Comparison of ENCODE assay signal across 14 cellular contexts in the genomic region with DNA sequence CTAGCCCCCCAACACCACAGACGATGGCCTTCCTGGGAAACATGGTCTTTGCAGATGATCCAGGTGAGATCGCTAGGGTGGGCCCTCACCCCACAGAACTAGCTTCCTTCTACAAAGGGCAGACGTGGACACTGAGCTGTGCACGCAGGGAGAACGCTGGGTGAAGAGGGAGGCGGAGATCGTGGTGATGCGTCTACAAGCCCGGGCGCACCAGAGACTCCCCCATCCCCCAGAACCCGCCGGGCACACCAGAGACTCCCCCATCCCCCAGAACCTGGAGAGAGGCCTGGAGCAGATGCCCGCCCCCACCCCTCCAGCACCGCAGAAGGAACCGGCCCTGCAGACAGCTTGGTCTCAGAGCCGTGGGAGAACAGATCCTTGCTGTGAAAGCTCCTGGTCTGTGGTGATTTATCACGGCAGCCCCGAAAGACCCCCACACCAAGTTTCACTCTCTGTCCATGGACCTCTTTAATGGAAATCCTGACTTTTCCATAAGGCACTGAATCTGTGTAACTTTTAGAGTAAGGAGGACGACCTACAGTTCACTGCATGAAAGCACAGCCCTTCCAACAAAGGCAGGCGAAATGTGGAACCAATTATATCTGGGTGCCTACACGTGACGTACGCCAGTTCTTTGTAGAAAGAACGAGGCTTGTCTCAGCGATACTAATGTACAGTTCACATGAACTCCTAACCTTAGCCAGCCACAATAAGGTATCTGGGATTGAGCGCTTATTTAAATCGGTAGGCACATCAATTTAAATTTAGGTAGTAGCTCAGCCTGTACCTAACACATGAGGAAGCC.
DNase-seq lines count a peak whose midpoint lies in the region; ATAC-seq, FAIRE-seq and TF ChIP-seq lines count a peak whose summit lies in the region.
"Had no signal": no experiment of that assay in that cellular context is flagged by ENCODE, and none has a peak within 500 bp of the region (broad histone marks: within the 10 kb centered on the region; RNA-seq: fewer than 3 reads in every experiment).

No MANE protein-coding gene starts in this region.

- H3K27ac ChIP-seq in kidney (ENCODE audit: low read depth in 2 of 2, low read length in 2 of 2) (no peak overlapping the region), gastroesophageal sphincter (no peak overlapping the region)
- H3K27ac ChIP-seq: ascending aorta, parathyroid adenoma, thoracic aorta had no signal

- no peak for FAIRE-seq in kidney (lab: Jason Lieb, UNC)

- H3K4me3 ChIP-seq in AG04449 (ENCODE audit: low read depth, low read length) (peak overlapping the region; percentile 6; the same call in 1 of the 2 replicates), kidney (ENCODE audit: low read length in 2 of 2) (no peak overlapping the region), gastroesophageal sphincter (no peak overlapping the region)
- H3K4me3 ChIP-seq: ascending aorta, thoracic aorta had no signal

- WGBS in gastroesophageal sphincter (ENCODE audit: low coverage in 1 of 2), 2 donors, result 50 to 75% methylated on average over 1 to 9 of the region's 27 CpGs

- no peak overlapping the region for H3K9ac ChIP-seq in kidney (ENCODE audit: low read length in 2 of 2)
- H3K9ac ChIP-seq: parathyroid adenoma had no signal

- peak; percentile 34 for DNase-seq in AG04449 (ENCODE audit: low read depth, low spot score)
- DNase-seq in GM04504 (ENCODE audit: low read depth), result peak; percentile 48
- no peak for DNase-seq in activated naive CD8-positive, alpha-beta T cell treated with anti-CD3 and anti-CD28 coated beads, Interleukin-2, amount 10 ng/mL, durations not matched to agents 7 days and 5 days
- DNase-seq in kidney, result peak; percentile 38
- no peak for DNase-seq in omental fat pad (ENCODE audit: low spot score)
- DNase-seq in inferior parietal cortex (ENCODE audit: extremely low spot score), result no peak
- DNase-seq: activated CD4-positive, alpha-beta T cell treated with anti-CD3 and anti-CD28 coated beads, Interleukin-2, amount 50 U/mL, for 1 hour; stimulated activated CD4-positive, alpha-beta T cell treated with anti-CD3 and anti-CD28 coated beads, Interleukin-4, amount 100 ng/mL, for 4 hours had no signal

- H3K27me3 ChIP-seq in gastroesophageal sphincter, result no peaks in the 10 kb centered on the region
- H3K27me3 ChIP-seq: ascending aorta had no signal

- H3K4me1 ChIP-seq in kidney (ENCODE audit: control insufficient read depth in 1 of 2, insufficient read depth in 1 of 2, low read depth in 1 of 2, low read length in 2 of 2) (peaks cover 20 to 24% of the 10 kb centered on the region in 2 donors), gastroesophageal sphincter (peaks cover 0 to 85% (median 24%) of the 10 kb centered on the region in 3 donors)

- POLR2A ChIA-PET in AG04449 (lab: Yijun Ruan, JAX), result interaction anchor here (1.1 kb wide), 1 partner anchor 12 kb away, joined by 3 read pairs; no protein-coding TSS in a partner anchor
- POLR2A ChIA-PET in activated naive CD8-positive, alpha-beta T cell treated with anti-CD3 and anti-CD28 coated beads, Interleukin-2, amount 10 ng/mL, durations not matched to agents 7 days and 5 days (lab: Charles Lee), result interaction anchor here (0.7 kb wide), 1 partner anchor 82 kb away, joined by 3 read pairs; no protein-coding TSS in a partner anchor

- H3K4me3 Mint-ChIP-seq in activated naive CD8-positive, alpha-beta T cell treated with anti-CD3 and anti-CD28 coated beads, Interleukin-2, amount 10 ng/mL, durations not matched to agents 7 days and 5 days, result no peak overlapping the region
- H3K4me3 Mint-ChIP-seq: CD14-positive monocyte had no signal

- no peak for ATAC-seq in activated naive CD8-positive, alpha-beta T cell treated with anti-CD3 and anti-CD28 coated beads, Interleukin-2, amount 10 ng/mL, durations not matched to agents 7 days and 5 days (ENCODE audit: low read depth)
- no peak for ATAC-seq in omental fat pad (ENCODE audit: low FRiP score)
- ATAC-seq in GM19328 (IDR thresholded peaks at IDR 0.05; ENCODE audit: unreplicated experiment), result no peak
- ATAC-seq in gastroesophageal sphincter, result no peak

- H3K27me3 Mint-ChIP-seq in activated naive CD8-positive, alpha-beta T cell treated with anti-CD3 and anti-CD28 coated beads, Interleukin-2, amount 10 ng/mL, durations not matched to agents 7 days and 5 days, result no peaks in the 10 kb centered on the region

- TF ChIP-seq EP300 in gastroesophageal sphincter (IDR thresholded peaks at IDR 0.05), result no peak

- CTCF ChIA-PET in AG04449 (lab: Yijun Ruan, JAX), result no interaction called here

- H3K36me3 Mint-ChIP-seq in activated naive CD8-positive, alpha-beta T cell treated with anti-CD3 and anti-CD28 coated beads, Interleukin-2, amount 10 ng/mL, durations not matched to agents 7 days and 5 days, result peaks cover 2% of the 10 kb centered on the region

- no peaks in the 10 kb centered on the region for H3K9me3 Mint-ChIP-seq in activated naive CD8-positive, alpha-beta T cell treated with anti-CD3 and anti-CD28 coated beads, Interleukin-2, amount 10 ng/mL, durations not matched to agents 7 days and 5 days
- H3K9me3 Mint-ChIP-seq: CD14-positive monocyte had no signal

- intact Hi-C loops in kidney (cut with DNase I), result no loop called here

- TF ChIP-seq POLR2A in gastroesophageal sphincter (IDR thresholded peaks at IDR 0.05), result no peak

- peaks cover 47% of the 10 kb centered on the region for H3K4me1 Mint-ChIP-seq in activated naive CD8-positive, alpha-beta T cell treated with anti-CD3 and anti-CD28 coated beads, Interleukin-2, amount 10 ng/mL, durations not matched to agents 7 days and 5 days

- no peak for TF ChIP-seq CTCF in AG04449 (IDR thresholded peaks at IDR 0.05; ENCODE audit: insufficient read depth, low read length, missing control alignments)
- TF ChIP-seq CTCF in kidney (IDR thresholded peaks at IDR 0.05; ENCODE audit: borderline replicate concordance, extremely low read depth, insufficient read depth), result no peak
- TF ChIP-seq CTCF in omental fat pad (IDR thresholded peaks at IDR 0.05), result no peak
- no peak for TF ChIP-seq CTCF in gastroesophageal sphincter (IDR thresholded peaks at IDR 0.05)

- peak overlapping the region; percentile 67 for H3K27ac Mint-ChIP-seq in activated naive CD8-positive, alpha-beta T cell treated with anti-CD3 and anti-CD28 coated beads, Interleukin-2, amount 10 ng/mL, durations not matched to agents 7 days and 5 days

- H3K9me3 ChIP-seq in kidney (ENCODE audit: control insufficient read depth in 1 of 2, low read length in 2 of 2) (no peaks in the 10 kb centered on the region), gastroesophageal sphincter (no peaks in the 10 kb centered on the region)
- H3K9me3 ChIP-seq: ascending aorta, thoracic aorta had no signal

- H3K36me3 ChIP-seq in kidney (ENCODE audit: control insufficient read depth in 1 of 2, insufficient read depth in 2 of 2, low read length in 2 of 2) (no peaks in the 10 kb centered on the region), gastroesophageal sphincter (no peaks in the 10 kb centered on the region)
- H3K36me3 ChIP-seq: ascending aorta, thoracic aorta had no signal

Comparison
In these comparisons a context has a peak if more than half of its experiments do, and no peak if none do; other contexts are left out.
1. DNase-seq: peak in AG04449 (single experiment), GM04504 (single experiment) and kidney (single experiment); none in activated naive CD8-positive, alpha-beta T cell treated with anti-CD3 and anti-CD28 coated beads, Interleukin-2, amount 10 ng/mL, durations not matched to agents 7 days and 5 days (single experiment), omental fat pad (single experiment) and inferior parietal cortex (single experiment).